In genomic region chr6:36443951-36444428, GRCh38 we compare ENCODE assay signal across 8 cellular contexts. TPM values are rescaled to one million over a fixed set of nuclear protein-coding genes. Genes with fewer than 3 reads are reported as not detected.
DNase-seq lines count a peak whose midpoint lies in the region; ATAC-seq and TF ChIP-seq lines count a peak whose summit lies in the region.

No MANE protein-coding gene starts in this region.

- 7 to 18% (median 12%) methylated on average over 7 of the region's 7 CpGs for WGBS in spleen, 5 donors

- peak; percentile 2 for DNase-seq in NCI-H1436 (lab: John Stamatoyannopoulos, UW)
- DNase-seq in NCI-H1436 treated with DMSO at 0.1 percent for 48 hours (lab: John Stamatoyannopoulos, UW) = no peak
- DNase-seq in activated naive CD8-positive, alpha-beta T cell treated with anti-CD3 and anti-CD28 coated beads for 36 hours = no peak
- DNase-seq in spleen = no peak
- no peak for DNase-seq in AG08396 (ENCODE audit: low spot score)

- H2AFZ ChIP-seq in Loucy (ENCODE audit: low read length) = peak overlapping the region; percentile 85; the same call in 1 of the 2 replicates

- TF ChIP-seq POLR2A in spleen (IDR thresholded peaks at IDR 0.05) = no peak

- no peaks in the 10 kb centered on the region for H3K9me2 ChIP-seq in Loucy (replicated peaks; ENCODE audit: low read depth, low read length)

- peaks cover 63% of the 10 kb centered on the region for H3K79me2 ChIP-seq in Loucy (ENCODE audit: insufficient read depth, low read length)

- H3K36me3 ChIP-seq in Loucy (ENCODE audit: insufficient read depth, low read length) (no peaks in the 10 kb centered on the region), iPS-20b (ENCODE audit: insufficient read depth, low read depth, low read length) (no peaks in the 10 kb centered on the region; the same call in 1 of the 2 replicates), spleen (peaks cover 0 to 9% (median 7%) of the 10 kb centered on the region in 6 donors)

- no peaks in the 10 kb centered on the region for H3K27me3 Mint-ChIP-seq in activated naive CD8-positive, alpha-beta T cell treated with anti-CD3 and anti-CD28 coated beads for 36 hours

- peak overlapping the region; percentile 96 for H3K4me3 Mint-ChIP-seq in activated naive CD8-positive, alpha-beta T cell treated with anti-CD3 and anti-CD28 coated beads for 36 hours

- ATAC-seq in GM19452 (IDR thresholded peaks at IDR 0.05; ENCODE audit: unreplicated experiment) = no peak

- H3K9me3 ChIP-seq in Loucy (ENCODE audit: insufficient read depth, low read depth, low read length) (no peaks in the 10 kb centered on the region), iPS-20b (ENCODE audit: insufficient read depth, low read depth, low read length) (no peaks in the 10 kb centered on the region), spleen (peaks cover 0 to 6% (median 2%) of the 10 kb centered on the region in 8 donors)

- peak overlapping the region; percentile 95 for H3K27ac Mint-ChIP-seq in activated naive CD8-positive, alpha-beta T cell treated with anti-CD3 and anti-CD28 coated beads for 36 hours

- peak overlapping the region; percentile 78 for H3K4me3 ChIP-seq in Loucy (ENCODE audit: low read length, poor library complexity, severe bottlenecking)
- H3K4me3 ChIP-seq in iPS-20b (ENCODE audit: low read length) = peak overlapping the region; percentile 92
- peak overlapping the region; percentile 70 to 96 (median 86) for H3K4me3 ChIP-seq in spleen

- peaks cover 48% of the 10 kb centered on the region for H3K4me1 ChIP-seq in Loucy (ENCODE audit: insufficient read depth, low read length, poor library complexity, severe bottlenecking)
- peaks cover 16% of the 10 kb centered on the region for H3K4me1 ChIP-seq in iPS-20b (ENCODE audit: insufficient read depth, low read length)
- H3K4me1 ChIP-seq in spleen = peaks cover 35 to 77% (median 48%) of the 10 kb centered on the region in 6 donors

- no peaks in the 10 kb centered on the region for H3K9me3 Mint-ChIP-seq in activated naive CD8-positive, alpha-beta T cell treated with anti-CD3 and anti-CD28 coated beads for 36 hours

- intact Hi-C loops in spleen (cut with DNase I; ENCODE audit: low total_unique reads) = no loop called here

- H3K4me1 Mint-ChIP-seq in activated naive CD8-positive, alpha-beta T cell treated with anti-CD3 and anti-CD28 coated beads for 36 hours = peaks cover 44% of the 10 kb centered on the region

- H3K4me2 ChIP-seq in Loucy (ENCODE audit: low read depth, low read length, poor library complexity, severe bottlenecking) = peak overlapping the region; percentile 81

- peak overlapping the region; percentile 90 for H3K9ac ChIP-seq in Loucy (ENCODE audit: low read depth, low read length, poor library complexity, severe bottlenecking)
- peak overlapping the region; percentile 90 for H3K9ac ChIP-seq in iPS-20b (ENCODE audit: low read depth, low read length)

- H3K36me3 Mint-ChIP-seq in activated naive CD8-positive, alpha-beta T cell treated with anti-CD3 and anti-CD28 coated beads for 36 hours = peaks cover 19% of the 10 kb centered on the region

- H3K27ac ChIP-seq in iPS-20b (ENCODE audit: low read length) (no peak overlapping the region), spleen (peak overlapping the region in 7 of 8 donors; percentile 98)

- H3K27me3 ChIP-seq in Loucy (ENCODE audit: insufficient read depth, low read length, poor library complexity, severe bottlenecking) (no peaks in the 10 kb centered on the region), iPS-20b (ENCODE audit: insufficient read depth, low read length) (no peaks in the 10 kb centered on the region), spleen (replicated peaks in 1 of 7) (no peaks in the 10 kb centered on the region)

- H3F3A ChIP-seq in Loucy (ENCODE audit: low read depth) = no peaks in the 10 kb centered on the region

- peaks cover 20% of the 10 kb centered on the region for H4K20me1 ChIP-seq in Loucy (ENCODE audit: insufficient read depth, low read length, poor library complexity, severe bottlenecking)

- TF ChIP-seq CTCF in Loucy (conservative IDR thresholded peaks at IDR 0.05; ENCODE audit: low read length) = peak; percentile 44
- no peak for TF ChIP-seq CTCF in spleen (IDR thresholded peaks at IDR 0.05 in 8 of 11, conservative IDR thresholded peaks at IDR 0.05 in 3 of 11)

RNA-seq across cellular contexts. Expression of gene KCTD20, which starts 1.2 kb away (rescaled TPM):
- total RNA-seq in activated naive CD8-positive, alpha-beta T cell treated with anti-CD3 and anti-CD28 coated beads for 36 hours = 10 to 100 TPM; 48.4 to 56.6 TPM
- 10 to 100 TPM; 45.5 to 65.9 (median 61.9) TPM for total RNA-seq in spleen
- 10 to 100 TPM; 12.8 to 26.6 (median 14.5) TPM for polyA plus RNA-seq in spleen

RNA-seq across cellular contexts. Expression of gene PXT1, which starts 1.3 kb away (rescaled TPM):
- total RNA-seq in activated naive CD8-positive, alpha-beta T cell treated with anti-CD3 and anti-CD28 coated beads for 36 hours = under 1 TPM; 0.10 to 0.29 TPM
- total RNA-seq in spleen = under 1 TPM in 1 of 7 donors, not detected in 6; 0.49 TPM
- not detected for polyA plus RNA-seq in spleen

RNA-seq across cellular contexts. Expression of gene ETV7, which starts 56.5 kb away (rescaled TPM):
- total RNA-seq in activated naive CD8-positive, alpha-beta T cell treated with anti-CD3 and anti-CD28 coated beads for 36 hours = 1 to 10 TPM; 2.8 to 3.1 TPM
- 1 to 10 TPM in 6 of 7 donors, under 1 TPM in 1; 0.51 to 3.2 (median 1.9) TPM for total RNA-seq in spleen
- 1 to 10 TPM; 1.6 to 4.5 (median 2.1) TPM for polyA plus RNA-seq in spleen
